ENCODE assay signal across 8 cellular contexts in the genomic region with DNA sequence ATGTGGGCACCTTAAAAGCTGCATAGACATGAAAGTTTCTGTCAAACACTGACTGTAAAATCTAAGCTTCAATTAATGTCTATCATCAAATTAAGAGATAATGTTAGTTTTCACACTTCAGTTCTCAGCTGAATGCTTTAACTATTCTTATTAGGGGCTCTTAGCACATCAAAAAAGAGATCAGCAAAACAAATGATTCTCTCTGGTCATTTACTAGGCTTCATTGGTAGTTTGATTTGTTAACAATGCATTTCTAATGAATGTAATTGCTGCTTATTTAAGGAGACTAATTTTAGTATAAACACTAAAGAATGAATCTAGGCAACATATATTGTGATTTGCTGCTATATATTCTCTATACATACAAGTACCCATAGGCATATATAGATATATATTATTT.
"Had no signal": no experiment of that assay in that cellular context is flagged by ENCODE, and none has a peak within 500 bp of the region (broad histone marks: within the 10 kb centered on the region; RNA-seq: fewer than 3 reads in every experiment).

No MANE protein-coding gene starts in this region.

- FAIRE-seq: G401.6, GM12878, GM12891, GM12892, GM18507, GM19239 had no signal

- H3K4me3 ChIP-seq: GM12878 had no signal

- ATAC-seq: GM12878 had no signal

- DNase-seq: GDM1, GF-D8 had no signal
